8 cellular contexts compared by ENCODE assay signal in the genomic region with DNA sequence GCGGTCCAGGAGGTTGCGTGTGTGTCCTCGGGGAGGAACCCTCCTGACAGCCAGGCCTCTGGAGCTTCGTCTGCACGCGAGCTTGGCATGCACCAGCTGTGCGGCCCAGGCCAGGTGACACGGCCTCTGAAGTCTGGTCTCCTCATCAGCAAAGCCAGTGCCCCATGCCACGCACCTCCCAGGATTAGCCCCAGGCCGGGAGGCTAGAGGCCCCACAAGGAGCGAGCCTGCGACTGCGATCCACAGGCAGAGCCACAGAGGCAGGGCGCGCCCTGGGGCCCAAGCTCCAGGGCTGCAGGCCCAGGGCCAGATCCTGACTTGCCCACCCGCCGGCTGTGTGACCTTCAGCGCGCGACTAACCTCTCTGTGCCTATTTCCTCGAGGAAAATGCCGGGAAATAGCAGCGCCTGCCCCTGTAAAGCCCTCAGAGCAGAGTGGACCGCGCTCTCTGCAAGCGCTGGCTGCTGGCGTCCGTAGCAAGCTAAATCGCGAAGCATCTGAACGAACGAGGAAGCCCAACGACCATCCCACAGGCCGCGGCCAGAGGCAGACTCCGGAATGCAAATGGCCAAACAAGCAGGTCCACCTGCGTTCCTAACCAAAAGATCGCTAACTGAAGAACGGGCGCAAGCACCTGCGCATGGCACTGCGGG. TPM values are rescaled to one million over a fixed set of nuclear protein-coding genes. Genes with fewer than 3 reads are reported as not detected.
DNase-seq lines count a peak whose midpoint lies in the region; ATAC-seq and TF ChIP-seq lines count a peak whose summit lies in the region.

No MANE protein-coding gene starts in this region.

- DNase-seq in RWPE2 (ENCODE audit: low spot score), result no peak
- no peak for DNase-seq in foreskin keratinocyte
- DNase-seq in glomerular visceral epithelial cell (ENCODE audit: extremely low spot score), result no peak
- DNase-seq in NCI-H1092 (lab: John Stamatoyannopoulos, UW), result no peak
- DNase-seq in T1000 (lab: John Stamatoyannopoulos, UW), result no peak
- DNase-seq in islet precursor cell, result no peak

- H3K27ac ChIP-seq in RWPE2 (ENCODE audit: poor library complexity, severe bottlenecking), result peak overlapping the region; percentile 65
- no peak overlapping the region for H3K27ac ChIP-seq in foreskin keratinocyte
- H3K27ac ChIP-seq in rectal smooth muscle tissue (ENCODE audit: low read depth, low read length), result peak overlapping the region; percentile 65

- peaks cover 6% of the 10 kb centered on the region for H3K4me1 ChIP-seq in RWPE2 (ENCODE audit: insufficient read depth, poor library complexity, severe bottlenecking)
- H3K4me1 ChIP-seq in foreskin keratinocyte, result no peaks in the 10 kb centered on the region
- H3K4me1 ChIP-seq in rectal smooth muscle tissue (ENCODE audit: control insufficient read depth, insufficient read depth, low read length), result peaks cover 7% of the 10 kb centered on the region

- TF ChIP-seq CTCF in RWPE2 (IDR thresholded peaks at IDR 0.05; ENCODE audit: poor library complexity, severe bottlenecking) (no peak), foreskin keratinocyte (conservative IDR thresholded peaks at IDR 0.05) (no peak)

- H3K9me3 ChIP-seq in RWPE2 (ENCODE audit: severe bottlenecking), result no peaks in the 10 kb centered on the region

- peak overlapping the region; percentile 97 for H3K4me3 ChIP-seq in RWPE2 (ENCODE audit: severe bottlenecking)
- peak overlapping the region; percentile 87 for H3K4me3 ChIP-seq in rectal smooth muscle tissue (ENCODE audit: low read length)

- H3K36me3 ChIP-seq in RWPE2 (ENCODE audit: low read depth), result peaks cover 61% of the 10 kb centered on the region
- H3K36me3 ChIP-seq in rectal smooth muscle tissue (ENCODE audit: control insufficient read depth, insufficient read depth, low read length), result peaks cover 20% of the 10 kb centered on the region

- peak overlapping the region; percentile 65 for H3K9ac ChIP-seq in rectal smooth muscle tissue (ENCODE audit: low read length)

- ATAC-seq in GM21367 (IDR thresholded peaks at IDR 0.05; ENCODE audit: unreplicated experiment) (peak; percentile 6), RWPE2 (ENCODE audit: low read depth) (peak; percentile 19; the same call in 1 of the 3 replicates), foreskin keratinocyte (peak; percentile 8)

- H3K27me3 ChIP-seq in RWPE2 (ENCODE audit: insufficient read depth, poor library complexity, severe bottlenecking) (no peaks in the 10 kb centered on the region), foreskin keratinocyte (no peaks in the 10 kb centered on the region), rectal smooth muscle tissue (ENCODE audit: control insufficient read depth, insufficient read depth, low read length) (no peaks in the 10 kb centered on the region)

RNA-seq across cellular contexts. Expression of a gene that starts 0.5 kb away (rescaled TPM):
- total RNA-seq in foreskin keratinocyte, result 51.3 and 56.3 TPM in 2 replicates
- polyA plus RNA-seq in foreskin keratinocyte, result 62.0 and 64.0 TPM in 2 replicates

RNA-seq across cellular contexts. Expression of a gene that starts 53.0 kb away (rescaled TPM):
- 17.5 and 18.5 TPM in 2 replicates for total RNA-seq in foreskin keratinocyte
- polyA plus RNA-seq in foreskin keratinocyte, result 13.8 and 15.3 TPM in 2 replicates
